In genomic region chr1:161848676-161849075, GRCh38 we compare ENCODE assay signal across 14 cellular contexts.
A peak's percentile ranks its signal among the peaks of the same experiment; 100 is the strongest.
DNase-seq lines count a peak whose midpoint lies in the region; ATAC-seq and TF ChIP-seq lines count a peak whose summit lies in the region.
"Had no signal": no experiment of that assay in that cellular context is flagged by ENCODE, and none has a peak within 500 bp of the region (broad histone marks: within the 10 kb centered on the region; RNA-seq: fewer than 3 reads in every experiment).

No MANE protein-coding gene starts in this region.

- no peak for TF ChIP-seq CTCF in HCT116 (IDR thresholded peaks at IDR 0.05 in 2 of 3, conservative IDR thresholded peaks at IDR 0.05 in 1 of 3; ENCODE audit: borderline replicate concordance in 1 of 3, insufficient read depth in 1 of 3, low read depth in 2 of 3, low read length in 2 of 3)
- TF ChIP-seq CTCF in foreskin fibroblast (IDR thresholded peaks at IDR 0.05; ENCODE audit: low read depth, low read length) = no peak
- no peak for TF ChIP-seq CTCF in glutamatergic neuron (IDR thresholded peaks at IDR 0.05; ENCODE audit: partially characterized antibody, unreplicated experiment)

- RAD21 ChIA-PET in HCT116 (lab: Charles Lee; ENCODE audit: low non-redundant PET in 1 of 2, low total read pairs in 2 of 2, uncharacterized antibody in 2 of 2, unreplicated experiment in 2 of 2) = no interaction called here

- no peak for TF ChIP-seq POLR2A in HCT116 (IDR thresholded peaks at IDR 0.05; ENCODE audit: borderline replicate concordance, extremely low read depth, insufficient read depth, insufficient read length)

- no peaks in the 10 kb centered on the region for H3K27me3 Mint-ChIP-seq in glutamatergic neuron (ENCODE audit: unreplicated experiment)
- no peaks in the 10 kb centered on the region for H3K27me3 Mint-ChIP-seq in activated T-helper 1 cell treated with anti-CD3 and anti-CD28 coated beads, Interleukin-12 subunit alpha, Interleukin-12 subunit beta, Interleukin-2, Interleukin-4 antibody, amounts not matched to agents 30 ng/mL and 10 ng/mL and 1 ng/mL, durations not matched to agents 14 hours and 24 hours and 36 hours (ENCODE audit: insufficient read depth)

- intact Hi-C loops in HCT116 (cut with micrococcal nuclease) = no loop called here
- intact Hi-C loops in activated T-helper 1 cell treated with anti-CD3 and anti-CD28 coated beads, Interleukin-12 subunit alpha, Interleukin-12 subunit beta, Interleukin-2, Interleukin-4 antibody, amounts not matched to agents 30 ng/mL and 10 ng/mL and 1 ng/mL, durations not matched to agents 14 hours and 24 hours and 36 hours (cut with micrococcal nuclease) = loop anchor here (1.0 kb wide), 1 partner anchor 56 kb away; no protein-coding TSS in a partner anchor

- POLR2A ChIA-PET in HCT116 (lab: Charles Lee) = interaction anchor here (1.0 kb wide), 1 partner anchor 12 kb away, joined by 3 read pairs; no protein-coding TSS in a partner anchor

- no peaks in the 10 kb centered on the region for H3K27me3 ChIP-seq in HCT116 (ENCODE audit: insufficient read depth, low read length)
- no peaks in the 10 kb centered on the region for H3K27me3 ChIP-seq in adipocyte (replicated peaks; ENCODE audit: control insufficient read depth, insufficient read depth, low read length)
- H3K27me3 ChIP-seq: BLaER1 treated with 17β-estradiol and CSF1 and Interleukin-3, amounts not matched to agents 10 nM and 100 nM had no signal

- CTCF ChIA-PET in HCT116 (lab: Charles Lee) = no interaction called here

- H3K9me3 Mint-ChIP-seq in glutamatergic neuron (ENCODE audit: unreplicated experiment) = no peaks in the 10 kb centered on the region
- no peaks in the 10 kb centered on the region for H3K9me3 Mint-ChIP-seq in activated T-helper 1 cell treated with anti-CD3 and anti-CD28 coated beads, Interleukin-12 subunit alpha, Interleukin-12 subunit beta, Interleukin-2, Interleukin-4 antibody, amounts not matched to agents 30 ng/mL and 10 ng/mL and 1 ng/mL, durations not matched to agents 14 hours and 24 hours and 36 hours

- H3K4me3 ChIP-seq in HCT116 (replicated peaks in 1 of 2; ENCODE audit: low read depth in 1 of 2, low read length in 2 of 2) = no peak overlapping the region
- no peak overlapping the region for H3K4me3 ChIP-seq in adipocyte (ENCODE audit: low read length)
- no peak overlapping the region for H3K4me3 ChIP-seq in foreskin fibroblast (ENCODE audit: low read depth in 1 of 2, low read length in 2 of 2)
- H3K4me3 ChIP-seq: BLaER1 treated with 17β-estradiol and CSF1 and Interleukin-3, amounts not matched to agents 10 nM and 100 nM; PC-9 had no signal

- no peaks in the 10 kb centered on the region for H3K9me3 ChIP-seq in HCT116 (ENCODE audit: control insufficient read depth in 1 of 2, insufficient read depth in 1 of 2, low read depth in 1 of 2, low read length in 2 of 2)
- H3K9me3 ChIP-seq in adipocyte (ENCODE audit: control insufficient read depth, low read length) = no peaks in the 10 kb centered on the region
- H3K9me3 ChIP-seq: BLaER1 treated with 17β-estradiol and CSF1 and Interleukin-3, amounts not matched to agents 10 nM and 100 nM had no signal

- H3K4me1 ChIP-seq in HCT116 (ENCODE audit: control insufficient read depth in 1 of 2, insufficient read depth in 2 of 2, low read length in 2 of 2) (no peaks in the 10 kb centered on the region), adipocyte (ENCODE audit: control insufficient read depth, insufficient read depth, low read length) (peaks cover 21% of the 10 kb centered on the region)
- H3K4me1 ChIP-seq: BLaER1 treated with 17β-estradiol and CSF1 and Interleukin-3, amounts not matched to agents 10 nM and 100 nM had no signal

- TSS peak; percentile 10 for BruUV-seq in HCT116 (replicated peaks; lab: Mats Ljungman, UMichigan)

- no peaks in the 10 kb centered on the region for H4K20me1 ChIP-seq in HCT116 (ENCODE audit: insufficient read depth)

- no peaks in the 10 kb centered on the region for H3K9me2 ChIP-seq in HCT116 (ENCODE audit: insufficient read depth)

- ATAC-seq in HCT116 (no peak), HG02798 (IDR thresholded peaks at IDR 0.05; ENCODE audit: poor library complexity, unreplicated experiment) (no peak), HG03571 (IDR thresholded peaks at IDR 0.05; ENCODE audit: unreplicated experiment) (no peak)

- H3K4me1 Mint-ChIP-seq in glutamatergic neuron (ENCODE audit: low read depth, unreplicated experiment) = no peaks in the 10 kb centered on the region
- H3K4me1 Mint-ChIP-seq in activated T-helper 1 cell treated with anti-CD3 and anti-CD28 coated beads, Interleukin-12 subunit alpha, Interleukin-12 subunit beta, Interleukin-2, Interleukin-4 antibody, amounts not matched to agents 30 ng/mL and 10 ng/mL and 1 ng/mL, durations not matched to agents 14 hours and 24 hours and 36 hours (ENCODE audit: low read depth) = peaks cover 19% of the 10 kb centered on the region

- H3K4me3 Mint-ChIP-seq in glutamatergic neuron (ENCODE audit: unreplicated experiment) = no peak overlapping the region
- H3K4me3 Mint-ChIP-seq in activated T-helper 1 cell treated with anti-CD3 and anti-CD28 coated beads, Interleukin-12 subunit alpha, Interleukin-12 subunit beta, Interleukin-2, Interleukin-4 antibody, amounts not matched to agents 30 ng/mL and 10 ng/mL and 1 ng/mL, durations not matched to agents 14 hours and 24 hours and 36 hours = no peak overlapping the region

- TF ChIP-seq RAD21 in HCT116 (IDR thresholded peaks at IDR 0.05; ENCODE audit: low read depth) = no peak

- H3K36me3 ChIP-seq in HCT116 (ENCODE audit: control insufficient read depth in 1 of 2, insufficient read depth in 2 of 2, low read length in 2 of 2) (peaks cover 0 to 3% of the 10 kb centered on the region in 2 experiments; a peak in 1 of 4 replicates), adipocyte (ENCODE audit: control insufficient read depth, insufficient read depth, low read length, severe bottlenecking) (peaks cover 18% of the 10 kb centered on the region)

- H3K36me3 Mint-ChIP-seq in glutamatergic neuron (ENCODE audit: unreplicated experiment) = no peaks in the 10 kb centered on the region
- H3K36me3 Mint-ChIP-seq in activated T-helper 1 cell treated with anti-CD3 and anti-CD28 coated beads, Interleukin-12 subunit alpha, Interleukin-12 subunit beta, Interleukin-2, Interleukin-4 antibody, amounts not matched to agents 30 ng/mL and 10 ng/mL and 1 ng/mL, durations not matched to agents 14 hours and 24 hours and 36 hours (ENCODE audit: low read depth) = peaks cover 38% of the 10 kb centered on the region

- no peak overlapping the region for H3K27ac Mint-ChIP-seq in glutamatergic neuron (ENCODE audit: unreplicated experiment)
- H3K27ac Mint-ChIP-seq in activated T-helper 1 cell treated with anti-CD3 and anti-CD28 coated beads, Interleukin-12 subunit alpha, Interleukin-12 subunit beta, Interleukin-2, Interleukin-4 antibody, amounts not matched to agents 30 ng/mL and 10 ng/mL and 1 ng/mL, durations not matched to agents 14 hours and 24 hours and 36 hours = no peak overlapping the region

- H2AFZ ChIP-seq in HCT116 (ENCODE audit: low read depth, low read length, poor library complexity, severe bottlenecking) = no peak overlapping the region
- H2AFZ ChIP-seq: PC-9 had no signal

- H3K79me2 ChIP-seq in HCT116 (ENCODE audit: insufficient read depth, low read length) = no peaks in the 10 kb centered on the region

- H3K9ac ChIP-seq in HCT116 (ENCODE audit: low read length) (no peak overlapping the region), adipocyte (ENCODE audit: low read length) (no peak overlapping the region)
- H3K9ac ChIP-seq: BLaER1 treated with 17β-estradiol and CSF1 and Interleukin-3, amounts not matched to agents 10 nM and 100 nM had no signal

- DNase-seq in AG20443 (ENCODE audit: low spot score) (peak; percentile 57), HCT116 (ENCODE audit: low read depth, low spot score) (no peak), adipocyte (ENCODE audit: low read depth) (peak; percentile 59), foreskin fibroblast (peak; percentile 10 to 61), glutamatergic neuron (no peak)
- DNase-seq in activated T-helper 1 cell treated with anti-CD3 and anti-CD28 coated beads, Interleukin-12 subunit alpha, Interleukin-12 subunit beta, Interleukin-2, Interleukin-4 antibody, amounts not matched to agents 30 ng/mL and 10 ng/mL and 1 ng/mL, durations not matched to agents 14 hours and 24 hours and 36 hours (ENCODE audit: low spot score) = no peak
- DNase-seq: KBM-7, NCI-H1105, NCI-H1694 treated with DMSO at 0.1 percent for 48 hours, NCI-H446, PC-9 had no signal

- H3K27ac ChIP-seq in HCT116 (ENCODE audit: low read depth, low read length) = no peak overlapping the region
- H3K27ac ChIP-seq: BLaER1 treated with 17β-estradiol and CSF1 and Interleukin-3, amounts not matched to agents 10 nM and 100 nM; PC-9 had no signal

- no peak overlapping the region for H3K4me2 ChIP-seq in HCT116 (ENCODE audit: low read length)
- H3K4me2 ChIP-seq: BLaER1 treated with 17β-estradiol and CSF1 and Interleukin-3, amounts not matched to agents 10 nM and 100 nM; PC-9 had no signal

TF ChIP-seq in HCT116, 20 proteins besides CTCF, POLR2A, EP300 and RAD21 (continues in another document):
- TF ChIP-seq ZFX (IDR thresholded peaks at IDR 0.05) = no peak
- no peak for TF ChIP-seq ELF1 (IDR thresholded peaks at IDR 0.05; ENCODE audit: borderline replicate concordance, low read depth)
- TF ChIP-seq MAX (IDR thresholded peaks at IDR 0.05) = no peak
- no peak for TF ChIP-seq FOSL1 (IDR thresholded peaks at IDR 0.05; ENCODE audit: low read depth)

Comparison
In these comparisons a context has a peak if more than half of its experiments do, and no peak if none do; other contexts are left out.
1. DNase-seq: peak in AG20443 (single experiment), adipocyte (single experiment) and foreskin fibroblast (2 of 2); none in HCT116 (single experiment), glutamatergic neuron (single experiment) and activated T-helper 1 cell treated with anti-CD3 and anti-CD28 coated beads, Interleukin-12 subunit alpha, Interleukin-12 subunit beta, Interleukin-2, Interleukin-4 antibody, amounts not matched to agents 30 ng/mL and 10 ng/mL and 1 ng/mL, durations not matched to agents 14 hours and 24 hours and 36 hours (single experiment).